8 cellular contexts compared by ENCODE assay signal in genomic region chr1:109620396-109620817, GRCh38. TPM values are rescaled to one million over a fixed set of nuclear protein-coding genes. Genes with fewer than 3 reads are reported as not detected.
DNase-seq lines count a peak whose midpoint lies in the region; ATAC-seq and TF ChIP-seq lines count a peak whose summit lies in the region.

No MANE protein-coding gene starts in this region.

- H3K27ac ChIP-seq in coronary artery (peak overlapping the region; percentile 84 to 88), liver (ENCODE audit: low read depth in 1 of 2, low read length in 2 of 2) (peak overlapping the region; percentile 87 to 93), temporal lobe (ENCODE audit: low read depth, low read length) (peak overlapping the region; percentile 38)

- H3K9ac ChIP-seq in NT2/D1 (ENCODE audit: insufficient read length, low read depth) = peak overlapping the region; percentile 87
- peak overlapping the region; percentile 78 to 96 for H3K9ac ChIP-seq in liver (ENCODE audit: low read depth in 1 of 2, low read length in 2 of 2)

- TF ChIP-seq CTCF in GM06990 (IDR thresholded peaks at IDR 0.05; ENCODE audit: insufficient read depth, low read length, poor library complexity, severe bottlenecking) (no peak), coronary artery (IDR thresholded peaks at IDR 0.05) (no peak), liver (IDR thresholded peaks at IDR 0.05; ENCODE audit: low read depth, low read length, missing input control) (no peak)

- H3K9me3 ChIP-seq in NT2/D1 (ENCODE audit: insufficient read depth, low read length) (no peaks in the 10 kb centered on the region), liver (ENCODE audit: control insufficient read depth in 4 of 4, low read length in 3 of 4) (no peaks in the 10 kb centered on the region)

- peak; percentile 31 for DNase-seq in A172 (ENCODE audit: low spot score)
- no peak for DNase-seq in GM06990 (ENCODE audit: extremely low read depth, insufficient read length)
- DNase-seq in NT2/D1 (ENCODE audit: low read depth, low spot score) = no peak
- peak; percentile 79 for DNase-seq in coronary artery (ENCODE audit: low spot score)
- no peak for DNase-seq in midbrain (lab: John Stamatoyannopoulos, UW)

- no peak for TF ChIP-seq RAD21 in liver (IDR thresholded peaks at IDR 0.05)

- no peak for ATAC-seq in HG03442 (IDR thresholded peaks at IDR 0.05; ENCODE audit: unreplicated experiment)

- H3K36me3 ChIP-seq in GM06990 (ENCODE audit: control insufficient read depth, insufficient read depth, low read length) (no peaks in the 10 kb centered on the region), NT2/D1 (ENCODE audit: insufficient read depth, insufficient read length, low read length) (peaks cover 24% of the 10 kb centered on the region), liver (ENCODE audit: control insufficient read depth in 4 of 4, insufficient read depth in 3 of 4, low read depth in 1 of 4, low read length in 3 of 4) (no peaks in the 10 kb centered on the region)

- H3K27me3 ChIP-seq in GM06990 (replicated peaks; ENCODE audit: control insufficient read depth, insufficient read depth, low read length) = no peaks in the 10 kb centered on the region
- H3K27me3 ChIP-seq in NT2/D1 (ENCODE audit: insufficient read depth, insufficient read length) = no peaks in the 10 kb centered on the region
- H3K27me3 ChIP-seq in liver (ENCODE audit: control insufficient read depth in 4 of 4, insufficient read depth in 4 of 4, low read length in 3 of 4) = no peaks in the 10 kb centered on the region

- H3K4me3 ChIP-seq in GM06990 (replicated peaks; ENCODE audit: low read depth, low read length) = peak overlapping the region; percentile 73
- peak overlapping the region; percentile 83 for H3K4me3 ChIP-seq in NT2/D1 (ENCODE audit: insufficient read length, low read depth)
- peak overlapping the region; percentile 73 for H3K4me3 ChIP-seq in coronary artery
- H3K4me3 ChIP-seq in liver (ENCODE audit: low read depth in 1 of 3, low read length in 3 of 3) = peak overlapping the region; percentile 66 to 87 (median 77)

- 0% methylated on average over 10 of the region's 10 CpGs for WGBS in liver

- H3K4me1 ChIP-seq in NT2/D1 (ENCODE audit: insufficient read depth, insufficient read length) (peaks cover 33% of the 10 kb centered on the region), liver (ENCODE audit: control insufficient read depth in 4 of 4, insufficient read depth in 4 of 4, low read length in 3 of 4) (peaks cover 8 to 70% (median 53%) of the 10 kb centered on the region in 4 donors)

TF ChIP-seq in liver, 16 proteins besides CTCF, POLR2A, EP300 and RAD21:
- TF ChIP-seq GABPA (IDR thresholded peaks at IDR 0.05 in 1 of 2, conservative IDR thresholded peaks at IDR 0.05 in 1 of 2) (no peak), REST (IDR thresholded peaks at IDR 0.05) (peak; percentile 8), HNF4A (conservative IDR thresholded peaks at IDR 0.05) (peak; percentile 39 to 45), TAF1 (conservative IDR thresholded peaks at IDR 0.05) (no peak), ZBTB33 (IDR thresholded peaks at IDR 0.05) (no peak), NR2F2 (IDR thresholded peaks at IDR 0.05) (no peak), FOXA2 (IDR thresholded peaks at IDR 0.05) (no peak), EGR1 (IDR thresholded peaks at IDR 0.05; ENCODE audit: low read depth in 2 of 2) (no peak), YY1 (IDR thresholded peaks at IDR 0.05) (no peak), ATF3 (IDR thresholded peaks at IDR 0.05) (no peak), HNF4G (IDR thresholded peaks at IDR 0.05) (no peak), JUND (IDR thresholded peaks at IDR 0.05) (no peak), SP1 (IDR thresholded peaks at IDR 0.05) (peak; percentile 25), RXRA (IDR thresholded peaks at IDR 0.05) (no peak), FOXA1 (IDR thresholded peaks at IDR 0.05) (no peak), MAX (IDR thresholded peaks at IDR 0.05) (no peak)
TF ChIP-seq in liver: peak in this region for 3.

RNA-seq across cellular contexts. Expression of gene AMPD2, which starts 0.8 kb away (rescaled TPM):
- total RNA-seq in A172 (2014; rRNA removed; shearing (Covaris generic)) = 47.5 and 75.8 TPM in 2 replicates
- 10 to 100 TPM; 19.2 to 87.4 TPM for total RNA-seq in liver
- 10 to 100 TPM; 20.2 to 25.2 TPM for polyA plus RNA-seq in liver
- total RNA-seq in temporal lobe = 50.9 TPM

RNA-seq across cellular contexts. Expression of gene GNAT2, which starts 1.0 kb away (rescaled TPM):
- 0.41 TPM in 1 of 2 replicates, not detected in the other for total RNA-seq in A172 (2014; rRNA removed; shearing (Covaris generic))
- total RNA-seq in liver (under 1 TPM; 0.09 to 0.17 TPM), temporal lobe (not detected)
- under 1 TPM in 1 of 2 donors, not detected in 1; 0.17 TPM for polyA plus RNA-seq in liver

RNA-seq across cellular contexts. Expression of gene GSTM4, which starts 35.5 kb away (rescaled TPM):
- 35.7 and 41.8 TPM in 2 replicates for total RNA-seq in A172 (2014; rRNA removed; shearing (Covaris generic))
- total RNA-seq in liver (10 to 100 TPM; 12.2 to 42.8 TPM), temporal lobe (6.6 TPM)
- 10 to 100 TPM; 25.5 to 36.2 TPM for polyA plus RNA-seq in liver

RNA-seq across cellular contexts. Expression of gene GSTM2, which starts 47.5 kb away (rescaled TPM):
- total RNA-seq in A172 (2014; rRNA removed; shearing (Covaris generic)) = 8.9 and 16.9 TPM in 2 replicates
- total RNA-seq in liver = 10 to 100 TPM in 1 of 2 donors, 1 to 10 TPM in 1; 7.1 to 15.1 TPM
- polyA plus RNA-seq in liver = 1 to 10 TPM; 7.4 to 8.4 TPM
- total RNA-seq in temporal lobe = 25.1 TPM

Comparison
In these comparisons a context has a peak if more than half of its experiments do, and no peak if none do; other contexts are left out.
1. DNase-seq: peak in A172 (single experiment) and coronary artery (single experiment); none in GM06990 (single experiment), NT2/D1 (single experiment) and midbrain (single experiment).
2. H3K27ac ChIP-seq: peak in every context shown above with its lines; median percentile 90 in liver; 86 in coronary artery; 38 in temporal lobe.
3. Peak in every context shown above with its lines, with median percentiles within 50 percentile points of each other: H3K4me3 ChIP-seq.